19 cellular contexts compared by ENCODE assay signal in genomic region chr10:1679821-1680650, GRCh38. TPM values are rescaled to one million over a fixed set of nuclear protein-coding genes. Genes with fewer than 3 reads are reported as not detected.
DNase-seq lines count a peak whose midpoint lies in the region; ATAC-seq, FAIRE-seq and TF ChIP-seq lines count a peak whose summit lies in the region.
"Had no signal": no experiment of that assay in that cellular context is flagged by ENCODE, and none has a peak within 500 bp of the region (broad histone marks: within the 10 kb centered on the region; RNA-seq: fewer than 3 reads in every experiment).

No MANE protein-coding gene starts in this region.

- intact Hi-C loops in esophagus muscularis mucosa (cut with DNase I): no loop called here

- no peak overlapping the region for H3K4me3 ChIP-seq in CD8-positive, alpha-beta memory T cell (ENCODE audit: low read length)
- H3K4me3 ChIP-seq in esophagus muscularis mucosa: no peak overlapping the region
- H3K4me3 ChIP-seq: HAP-1 had no signal

- H3K27ac Mint-ChIP-seq in CD8-positive, alpha-beta memory T cell: peak overlapping the region in 7 of 8 donors; percentile 75 to 98 (median 87)
- H3K27ac Mint-ChIP-seq in WTC11: no peak overlapping the region; the same call in 1 of the 2 replicates
- peak overlapping the region; percentile 78 for H3K27ac Mint-ChIP-seq in stimulated activated effector memory CD8-positive, alpha-beta T cell treated with anti-CD3 and anti-CD28 coated beads, Interleukin-12 subunit alpha, Interleukin-12 subunit beta, amount 100 ng/mL, for 72 hours
- H3K27ac Mint-ChIP-seq: IgD-negative memory B cell had no signal

- H3K27me3 Mint-ChIP-seq in CD8-positive, alpha-beta memory T cell: peaks cover 0 to 2% of the 10 kb centered on the region in 2 donors
- H3K27me3 Mint-ChIP-seq in WTC11 (ENCODE audit: low read depth): no peaks in the 10 kb centered on the region; the same call in 1 of the 2 replicates

- no peaks in the 10 kb centered on the region for H3K36me3 Mint-ChIP-seq in CD8-positive, alpha-beta memory T cell
- H3K36me3 Mint-ChIP-seq in WTC11: no peaks in the 10 kb centered on the region
- H3K36me3 Mint-ChIP-seq in stimulated activated effector memory CD8-positive, alpha-beta T cell treated with anti-CD3 and anti-CD28 coated beads, Interleukin-12 subunit alpha, Interleukin-12 subunit beta, amount 100 ng/mL, for 72 hours: no peaks in the 10 kb centered on the region

- no peak overlapping the region for H3K27ac ChIP-seq in CD8-positive, alpha-beta memory T cell (ENCODE audit: low read depth, low read length)
- H3K27ac ChIP-seq in esophagus muscularis mucosa (replicated peaks in 1 of 4): no peak overlapping the region

- no peak for TF ChIP-seq EP300 in esophagus muscularis mucosa (IDR thresholded peaks at IDR 0.05)

- CTCF ChIA-PET in CD8-positive, alpha-beta memory T cell (lab: Charles Lee): no interaction called here
- CTCF ChIA-PET in WTC11 (lab: Charles Lee) (interaction anchor here (1.0 to 1.5 kb wide), 3 partner anchors 75 to 311 kb away, joined by 4 to 5 read pairs (median 4); no protein-coding TSS in a partner anchor), GM10248 (lab: Yijun Ruan, JAX) (interaction anchor here (1.0 to 1.3 kb wide), 3 partner anchors 10 to 32 kb away, joined by 3 read pairs; no protein-coding TSS in a partner anchor)

- peaks cover 0 to 15% (median 0%) of the 10 kb centered on the region in 3 donors for H3K4me1 Mint-ChIP-seq in CD8-positive, alpha-beta memory T cell
- H3K4me1 Mint-ChIP-seq in WTC11: peaks cover 25% of the 10 kb centered on the region
- peaks cover 27% of the 10 kb centered on the region for H3K4me1 Mint-ChIP-seq in stimulated activated effector memory CD8-positive, alpha-beta T cell treated with anti-CD3 and anti-CD28 coated beads, Interleukin-12 subunit alpha, Interleukin-12 subunit beta, amount 100 ng/mL, for 72 hours

- peak; percentile 80 for ATAC-seq in WTC11
- peak; percentile 75 for ATAC-seq in stimulated activated effector memory CD8-positive, alpha-beta T cell treated with anti-CD3 and anti-CD28 coated beads, Interleukin-12 subunit alpha, Interleukin-12 subunit beta, amount 100 ng/mL, for 72 hours

- H3K4me1 ChIP-seq in CD8-positive, alpha-beta memory T cell (ENCODE audit: insufficient read depth, low read length): no peaks in the 10 kb centered on the region
- H3K4me1 ChIP-seq in esophagus muscularis mucosa: no peaks in the 10 kb centered on the region
- H3K4me1 ChIP-seq: BE2C, HAP-1 had no signal

- no peak for TF ChIP-seq POLR2A in esophagus muscularis mucosa (IDR thresholded peaks at IDR 0.05; ENCODE audit: low read depth)

- WGBS in esophagus muscularis mucosa: 67% methylated on average over 13 of the region's 13 CpGs

- H3K9me3 Mint-ChIP-seq in CD8-positive, alpha-beta memory T cell: peaks cover 0 to 2% (median 0%) of the 10 kb centered on the region in 5 donors
- H3K9me3 Mint-ChIP-seq in WTC11: no peaks in the 10 kb centered on the region
- H3K9me3 Mint-ChIP-seq in stimulated activated effector memory CD8-positive, alpha-beta T cell treated with anti-CD3 and anti-CD28 coated beads, Interleukin-12 subunit alpha, Interleukin-12 subunit beta, amount 100 ng/mL, for 72 hours: no peaks in the 10 kb centered on the region

- no peaks in the 10 kb centered on the region for H3K36me3 ChIP-seq in CD8-positive, alpha-beta memory T cell (ENCODE audit: insufficient read depth, low read length)
- no peaks in the 10 kb centered on the region for H3K36me3 ChIP-seq in esophagus muscularis mucosa
- H3K36me3 ChIP-seq: BE2C, HAP-1 had no signal

- TF ChIP-seq CTCF in WTC11 (IDR thresholded peaks at IDR 0.05) (no peak), esophagus muscularis mucosa (IDR thresholded peaks at IDR 0.05) (no peak), GM10248 (IDR thresholded peaks at IDR 0.05; ENCODE audit: control extremely low read depth, extremely low read depth, low read depth, missing control alignments) (no peak)

- POLR2A ChIA-PET in CD8-positive, alpha-beta memory T cell (lab: Charles Lee): no interaction called here
- POLR2A ChIA-PET in WTC11 (lab: Charles Lee): no interaction called here
- POLR2A ChIA-PET in GM10248 (lab: Yijun Ruan, JAX): no interaction called here

- no peaks in the 10 kb centered on the region for H3K27me3 ChIP-seq in CD8-positive, alpha-beta memory T cell (ENCODE audit: insufficient read depth, low read length, poor library complexity, severe bottlenecking)
- peaks cover 0 to 10% (median 0%) of the 10 kb centered on the region in 4 donors for H3K27me3 ChIP-seq in esophagus muscularis mucosa

- no peaks in the 10 kb centered on the region for H3K9me3 ChIP-seq in CD8-positive, alpha-beta memory T cell (ENCODE audit: low read length)
- no peaks in the 10 kb centered on the region for H3K9me3 ChIP-seq in esophagus muscularis mucosa
- H3K9me3 ChIP-seq: BE2C, HAP-1 had no signal

- H3K4me3 Mint-ChIP-seq in CD8-positive, alpha-beta memory T cell: peak overlapping the region in 6 of 7 donors; percentile 42 to 88 (median 59)
- H3K4me3 Mint-ChIP-seq in WTC11: no peak overlapping the region
- H3K4me3 Mint-ChIP-seq in stimulated activated effector memory CD8-positive, alpha-beta T cell treated with anti-CD3 and anti-CD28 coated beads, Interleukin-12 subunit alpha, Interleukin-12 subunit beta, amount 100 ng/mL, for 72 hours: peak overlapping the region; percentile 43

- DNase-seq in CD8-positive, alpha-beta memory T cell: peak in 2 of 5 donors; percentile 28 to 41
- DNase-seq in WTC11 (ENCODE audit: low spot score): no peak
- DNase-seq in iPS-NIHi7 (ENCODE audit: extremely low spot score): peak; percentile 41
- DNase-seq in stimulated activated effector memory CD8-positive, alpha-beta T cell treated with anti-CD3 and anti-CD28 coated beads, Interleukin-12 subunit alpha, Interleukin-12 subunit beta, amount 100 ng/mL, for 72 hours (ENCODE audit: low spot score in 2 of 2): no peak
- DNase-seq in esophagus muscularis mucosa (ENCODE audit: extremely low spot score): no peak
- DNase-seq in frontal cortex (ENCODE audit: low spot score in 2 of 2): no peak
- no peak for DNase-seq in GM10248 (ENCODE audit: extremely low spot score)
- DNase-seq: BE2C, COR-L47, DMS153, EL, NCI-H1436, NCI-H2029 treated with DMSO at 0.1 percent for 48 hours, SIG-M5 had no signal

- no peak for FAIRE-seq in frontal cortex (lab: Jason Lieb, UNC)

TF ChIP-seq in WTC11, 78 proteins besides CTCF, POLR2A, EP300 and RAD21:
- TF ChIP-seq, protein P1, sequence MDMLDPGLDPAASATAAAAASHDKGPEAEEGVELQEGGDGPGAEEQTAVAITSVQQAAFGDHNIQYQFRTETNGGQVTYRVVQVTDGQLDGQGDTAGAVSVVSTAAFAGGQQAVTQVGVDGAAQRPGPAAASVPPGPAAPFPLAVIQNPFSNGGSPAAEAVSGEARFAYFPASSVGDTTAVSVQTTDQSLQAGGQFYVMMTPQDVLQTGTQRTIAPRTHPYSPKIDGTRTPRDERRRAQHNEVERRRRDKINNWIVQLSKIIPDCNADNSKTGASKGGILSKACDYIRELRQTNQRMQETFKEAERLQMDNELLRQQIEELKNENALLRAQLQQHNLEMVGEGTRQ (CRISPR knock-in tag; IDR thresholded peaks at IDR 0.05): no peak
- no peak for TF ChIP-seq FOXK1 (CRISPR knock-in tag; IDR thresholded peaks at IDR 0.05)
- TF ChIP-seq, protein P2, sequence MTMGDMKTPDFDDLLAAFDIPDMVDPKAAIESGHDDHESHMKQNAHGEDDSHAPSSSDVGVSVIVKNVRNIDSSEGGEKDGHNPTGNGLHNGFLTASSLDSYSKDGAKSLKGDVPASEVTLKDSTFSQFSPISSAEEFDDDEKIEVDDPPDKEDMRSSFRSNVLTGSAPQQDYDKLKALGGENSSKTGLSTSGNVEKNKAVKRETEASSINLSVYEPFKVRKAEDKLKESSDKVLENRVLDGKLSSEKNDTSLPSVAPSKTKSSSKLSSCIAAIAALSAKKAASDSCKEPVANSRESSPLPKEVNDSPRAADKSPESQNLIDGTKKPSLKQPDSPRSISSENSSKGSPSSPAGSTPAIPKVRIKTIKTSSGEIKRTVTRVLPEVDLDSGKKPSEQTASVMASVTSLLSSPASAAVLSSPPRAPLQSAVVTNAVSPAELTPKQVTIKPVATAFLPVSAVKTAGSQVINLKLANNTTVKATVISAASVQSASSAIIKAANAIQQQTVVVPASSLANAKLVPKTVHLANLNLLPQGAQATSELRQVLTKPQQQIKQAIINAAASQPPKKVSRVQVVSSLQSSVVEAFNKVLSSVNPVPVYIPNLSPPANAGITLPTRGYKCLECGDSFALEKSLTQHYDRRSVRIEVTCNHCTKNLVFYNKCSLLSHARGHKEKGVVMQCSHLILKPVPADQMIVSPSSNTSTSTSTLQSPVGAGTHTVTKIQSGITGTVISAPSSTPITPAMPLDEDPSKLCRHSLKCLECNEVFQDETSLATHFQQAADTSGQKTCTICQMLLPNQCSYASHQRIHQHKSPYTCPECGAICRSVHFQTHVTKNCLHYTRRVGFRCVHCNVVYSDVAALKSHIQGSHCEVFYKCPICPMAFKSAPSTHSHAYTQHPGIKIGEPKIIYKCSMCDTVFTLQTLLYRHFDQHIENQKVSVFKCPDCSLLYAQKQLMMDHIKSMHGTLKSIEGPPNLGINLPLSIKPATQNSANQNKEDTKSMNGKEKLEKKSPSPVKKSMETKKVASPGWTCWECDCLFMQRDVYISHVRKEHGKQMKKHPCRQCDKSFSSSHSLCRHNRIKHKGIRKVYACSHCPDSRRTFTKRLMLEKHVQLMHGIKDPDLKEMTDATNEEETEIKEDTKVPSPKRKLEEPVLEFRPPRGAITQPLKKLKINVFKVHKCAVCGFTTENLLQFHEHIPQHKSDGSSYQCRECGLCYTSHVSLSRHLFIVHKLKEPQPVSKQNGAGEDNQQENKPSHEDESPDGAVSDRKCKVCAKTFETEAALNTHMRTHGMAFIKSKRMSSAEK (CRISPR knock-in tag; IDR thresholded peaks at IDR 0.05; ENCODE audit: borderline replicate concordance): no peak

RNA-seq across cellular contexts. Expression of gene ADARB2, which starts 57.3 kb away (rescaled TPM):
- not detected for total RNA-seq in CD8-positive, alpha-beta memory T cell
- not detected for polyA plus RNA-seq in CD8-positive, alpha-beta memory T cell
- total RNA-seq in WTC11 (2021): 3.3 to 4.9 TPM (median 3.7 TPM) in 3 replicates
- 1 to 10 TPM; 2.3 to 3.7 (median 2.6) TPM for total RNA-seq in esophagus muscularis mucosa
- total RNA-seq in frontal cortex: 3.3 TPM
- total RNA-seq: HT-29, RPMI7951 had no signal
- polyA plus RNA-seq: AG04450, IgD-negative memory B cell had no signal
